ENCODE assay signal across 2 cellular contexts in the genomic region with DNA sequence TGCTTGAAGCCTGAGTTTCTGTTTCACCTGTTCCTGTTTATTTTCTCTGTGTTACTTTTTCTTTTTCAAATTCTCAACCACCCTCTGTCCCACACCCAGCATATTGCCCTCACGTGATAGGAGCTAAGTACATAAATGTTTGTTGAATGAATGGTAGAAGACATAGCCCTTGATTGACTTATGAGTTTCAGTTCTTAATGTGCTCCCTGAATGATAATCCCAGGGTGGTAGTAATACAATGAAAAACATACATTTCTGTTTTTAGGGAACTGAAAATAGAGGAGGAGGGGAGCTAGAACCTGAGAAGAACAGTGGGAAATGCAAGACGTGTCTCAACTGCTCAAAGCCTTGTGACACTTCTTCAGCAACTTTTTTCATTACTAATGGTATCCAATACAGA.
TF ChIP-seq lines count a peak whose summit lies in the region.

No MANE protein-coding gene starts in this region.

TF ChIP-seq in GM23338, 12 proteins besides CTCF, POLR2A, EP300 and RAD21 (continued from another document):
- TF ChIP-seq ZNF331 (CRISPR knock-in tag; IDR thresholded peaks at IDR 0.05; ENCODE audit: low read depth): no peak
- TF ChIP-seq, protein P1, sequence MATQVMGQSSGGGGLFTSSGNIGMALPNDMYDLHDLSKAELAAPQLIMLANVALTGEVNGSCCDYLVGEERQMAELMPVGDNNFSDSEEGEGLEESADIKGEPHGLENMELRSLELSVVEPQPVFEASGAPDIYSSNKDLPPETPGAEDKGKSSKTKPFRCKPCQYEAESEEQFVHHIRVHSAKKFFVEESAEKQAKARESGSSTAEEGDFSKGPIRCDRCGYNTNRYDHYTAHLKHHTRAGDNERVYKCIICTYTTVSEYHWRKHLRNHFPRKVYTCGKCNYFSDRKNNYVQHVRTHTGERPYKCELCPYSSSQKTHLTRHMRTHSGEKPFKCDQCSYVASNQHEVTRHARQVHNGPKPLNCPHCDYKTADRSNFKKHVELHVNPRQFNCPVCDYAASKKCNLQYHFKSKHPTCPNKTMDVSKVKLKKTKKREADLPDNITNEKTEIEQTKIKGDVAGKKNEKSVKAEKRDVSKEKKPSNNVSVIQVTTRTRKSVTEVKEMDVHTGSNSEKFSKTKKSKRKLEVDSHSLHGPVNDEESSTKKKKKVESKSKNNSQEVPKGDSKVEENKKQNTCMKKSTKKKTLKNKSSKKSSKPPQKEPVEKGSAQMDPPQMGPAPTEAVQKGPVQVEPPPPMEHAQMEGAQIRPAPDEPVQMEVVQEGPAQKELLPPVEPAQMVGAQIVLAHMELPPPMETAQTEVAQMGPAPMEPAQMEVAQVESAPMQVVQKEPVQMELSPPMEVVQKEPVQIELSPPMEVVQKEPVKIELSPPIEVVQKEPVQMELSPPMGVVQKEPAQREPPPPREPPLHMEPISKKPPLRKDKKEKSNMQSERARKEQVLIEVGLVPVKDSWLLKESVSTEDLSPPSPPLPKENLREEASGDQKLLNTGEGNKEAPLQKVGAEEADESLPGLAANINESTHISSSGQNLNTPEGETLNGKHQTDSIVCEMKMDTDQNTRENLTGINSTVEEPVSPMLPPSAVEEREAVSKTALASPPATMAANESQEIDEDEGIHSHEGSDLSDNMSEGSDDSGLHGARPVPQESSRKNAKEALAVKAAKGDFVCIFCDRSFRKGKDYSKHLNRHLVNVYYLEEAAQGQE (IDR thresholded peaks at IDR 0.05; ENCODE audit: unreplicated experiment): no peak
- no peak for TF ChIP-seq ZNF114 (CRISPR knock-in tag; IDR thresholded peaks at IDR 0.05)
- TF ChIP-seq, protein P2, sequence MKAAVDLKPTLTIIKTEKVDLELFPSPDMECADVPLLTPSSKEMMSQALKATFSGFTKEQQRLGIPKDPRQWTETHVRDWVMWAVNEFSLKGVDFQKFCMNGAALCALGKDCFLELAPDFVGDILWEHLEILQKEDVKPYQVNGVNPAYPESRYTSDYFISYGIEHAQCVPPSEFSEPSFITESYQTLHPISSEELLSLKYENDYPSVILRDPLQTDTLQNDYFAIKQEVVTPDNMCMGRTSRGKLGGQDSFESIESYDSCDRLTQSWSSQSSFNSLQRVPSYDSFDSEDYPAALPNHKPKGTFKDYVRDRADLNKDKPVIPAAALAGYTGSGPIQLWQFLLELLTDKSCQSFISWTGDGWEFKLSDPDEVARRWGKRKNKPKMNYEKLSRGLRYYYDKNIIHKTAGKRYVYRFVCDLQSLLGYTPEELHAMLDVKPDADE (IDR thresholded peaks at IDR 0.05): no peak
- TF ChIP-seq POLR2AphosphoS5 (IDR thresholded peaks at IDR 0.05; ENCODE audit: low read depth): no peak
- TF ChIP-seq CREB1 (CRISPR knock-in tag; IDR thresholded peaks at IDR 0.05; ENCODE audit: low read depth): no peak
- TF ChIP-seq EZH2phosphoT487 (IDR thresholded peaks at IDR 0.05; ENCODE audit: unreplicated experiment): no peak
- TF ChIP-seq, protein P3, sequence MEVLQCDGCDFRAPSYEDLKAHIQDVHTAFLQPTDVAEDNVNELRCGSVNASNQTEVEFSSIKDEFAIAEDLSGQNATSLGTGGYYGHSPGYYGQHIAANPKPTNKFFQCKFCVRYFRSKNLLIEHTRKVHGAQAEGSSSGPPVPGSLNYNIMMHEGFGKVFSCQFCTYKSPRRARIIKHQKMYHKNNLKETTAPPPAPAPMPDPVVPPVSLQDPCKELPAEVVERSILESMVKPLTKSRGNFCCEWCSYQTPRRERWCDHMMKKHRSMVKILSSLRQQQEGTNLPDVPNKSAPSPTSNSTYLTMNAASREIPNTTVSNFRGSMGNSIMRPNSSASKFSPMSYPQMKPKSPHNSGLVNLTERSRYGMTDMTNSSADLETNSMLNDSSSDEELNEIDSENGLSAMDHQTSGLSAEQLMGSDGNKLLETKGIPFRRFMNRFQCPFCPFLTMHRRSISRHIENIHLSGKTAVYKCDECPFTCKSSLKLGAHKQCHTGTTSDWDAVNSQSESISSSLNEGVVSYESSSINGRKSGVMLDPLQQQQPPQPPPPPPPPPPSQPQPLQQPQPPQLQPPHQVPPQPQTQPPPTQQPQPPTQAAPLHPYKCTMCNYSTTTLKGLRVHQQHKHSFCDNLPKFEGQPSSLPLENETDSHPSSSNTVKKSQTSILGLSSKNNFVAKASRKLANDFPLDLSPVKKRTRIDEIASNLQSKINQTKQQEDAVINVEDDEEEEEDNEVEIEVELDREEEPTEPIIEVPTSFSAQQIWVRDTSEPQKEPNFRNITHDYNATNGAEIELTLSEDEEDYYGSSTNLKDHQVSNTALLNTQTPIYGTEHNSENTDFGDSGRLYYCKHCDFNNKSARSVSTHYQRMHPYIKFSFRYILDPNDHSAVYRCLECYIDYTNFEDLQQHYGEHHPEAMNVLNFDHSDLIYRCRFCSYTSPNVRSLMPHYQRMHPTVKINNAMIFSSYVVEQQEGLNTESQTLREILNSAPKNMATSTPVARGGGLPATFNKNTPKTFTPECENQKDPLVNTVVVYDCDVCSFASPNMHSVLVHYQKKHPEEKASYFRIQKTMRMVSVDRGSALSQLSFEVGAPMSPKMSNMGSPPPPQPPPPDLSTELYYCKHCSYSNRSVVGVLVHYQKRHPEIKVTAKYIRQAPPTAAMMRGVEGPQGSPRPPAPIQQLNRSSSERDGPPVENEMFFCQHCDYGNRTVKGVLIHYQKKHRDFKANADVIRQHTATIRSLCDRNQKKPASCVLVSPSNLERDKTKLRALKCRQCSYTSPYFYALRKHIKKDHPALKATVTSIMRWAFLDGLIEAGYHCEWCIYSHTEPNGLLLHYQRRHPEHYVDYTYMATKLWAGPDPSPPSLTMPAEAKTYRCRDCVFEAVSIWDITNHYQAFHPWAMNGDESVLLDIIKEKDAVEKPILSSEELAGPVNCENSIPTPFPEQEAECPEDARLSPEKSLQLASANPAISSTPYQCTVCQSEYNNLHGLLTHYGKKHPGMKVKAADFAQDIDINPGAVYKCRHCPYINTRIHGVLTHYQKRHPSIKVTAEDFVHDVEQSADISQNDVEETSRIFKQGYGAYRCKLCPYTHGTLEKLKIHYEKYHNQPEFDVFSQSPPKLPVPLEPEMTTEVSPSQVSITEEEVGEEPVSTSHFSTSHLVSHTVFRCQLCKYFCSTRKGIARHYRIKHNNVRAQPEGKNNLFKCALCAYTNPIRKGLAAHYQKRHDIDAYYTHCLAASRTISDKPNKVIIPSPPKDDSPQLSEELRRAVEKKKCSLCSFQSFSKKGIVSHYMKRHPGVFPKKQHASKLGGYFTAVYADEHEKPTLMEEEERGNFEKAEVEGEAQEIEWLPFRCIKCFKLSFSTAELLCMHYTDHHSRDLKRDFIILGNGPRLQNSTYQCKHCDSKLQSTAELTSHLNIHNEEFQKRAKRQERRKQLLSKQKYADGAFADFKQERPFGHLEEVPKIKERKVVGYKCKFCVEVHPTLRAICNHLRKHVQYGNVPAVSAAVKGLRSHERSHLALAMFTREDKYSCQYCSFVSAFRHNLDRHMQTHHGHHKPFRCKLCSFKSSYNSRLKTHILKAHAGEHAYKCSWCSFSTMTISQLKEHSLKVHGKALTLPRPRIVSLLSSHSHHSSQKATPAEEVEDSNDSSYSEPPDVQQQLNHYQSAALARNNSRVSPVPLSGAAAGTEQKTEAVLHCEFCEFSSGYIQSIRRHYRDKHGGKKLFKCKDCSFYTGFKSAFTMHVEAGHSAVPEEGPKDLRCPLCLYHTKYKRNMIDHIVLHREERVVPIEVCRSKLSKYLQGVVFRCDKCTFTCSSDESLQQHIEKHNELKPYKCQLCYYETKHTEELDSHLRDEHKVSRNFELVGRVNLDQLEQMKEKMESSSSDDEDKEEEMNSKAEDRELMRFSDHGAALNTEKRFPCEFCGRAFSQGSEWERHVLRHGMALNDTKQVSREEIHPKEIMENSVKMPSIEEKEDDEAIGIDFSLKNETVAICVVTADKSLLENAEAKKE (CRISPR knock-in tag; IDR thresholded peaks at IDR 0.05): no peak
- no peak for TF ChIP-seq STAT1 (IDR thresholded peaks at IDR 0.05; ENCODE audit: unreplicated experiment)

TF ChIP-seq in GM12878, 131 proteins besides CTCF, POLR2A, EP300 and RAD21 (continued from another document and continues in another):
- TF ChIP-seq BHLHE40 (IDR thresholded peaks at IDR 0.05; ENCODE audit: borderline replicate concordance in 1 of 2, low read depth in 2 of 2, low read length in 1 of 2) (peak; percentile 43 to 70; a peak in 3 of 4 replicates), IKZF1 (conservative IDR thresholded peaks at IDR 0.05) (0 out of 2 replicates have a peak, but pooled peaks have one; percentile 31), PAX8 (IDR thresholded peaks at IDR 0.05) (no peak), ZBED1 (IDR thresholded peaks at IDR 0.05; ENCODE audit: borderline replicate concordance) (no peak), RAD51 (IDR thresholded peaks at IDR 0.05) (peak; percentile 71), SUZ12 (IDR thresholded peaks at IDR 0.05; ENCODE audit: unreplicated experiment) (no peak), NFYA (IDR thresholded peaks at IDR 0.05; ENCODE audit: borderline replicate concordance, low read depth, low read length) (no peak), MTA2 (IDR thresholded peaks at IDR 0.05; ENCODE audit: low read depth) (peak; percentile 48; the same call in 1 of the 2 replicates), STAT1 (conservative IDR thresholded peaks at IDR 0.05) (no peak), EGR1 (IDR thresholded peaks at IDR 0.05; ENCODE audit: borderline replicate concordance in 1 of 2, low read depth in 2 of 2, low read length in 2 of 2) (no peak), NR2F1 (conservative IDR thresholded peaks at IDR 0.05) (no peak), NR2C2 (IDR thresholded peaks at IDR 0.05; ENCODE audit: borderline replicate concordance, control insufficient read depth, insufficient read length, low read depth) (no peak), POU2F2 (IDR thresholded peaks at IDR 0.05; ENCODE audit: borderline replicate concordance, low read depth, low read length) (no peak), EZH2 (IDR thresholded peaks at IDR 0.05; ENCODE audit: borderline replicate concordance, control insufficient read depth, low read depth, low read length) (no peak), ZNF24 (IDR thresholded peaks at IDR 0.05) (no peak)
- TF ChIP-seq, protein P4, sequence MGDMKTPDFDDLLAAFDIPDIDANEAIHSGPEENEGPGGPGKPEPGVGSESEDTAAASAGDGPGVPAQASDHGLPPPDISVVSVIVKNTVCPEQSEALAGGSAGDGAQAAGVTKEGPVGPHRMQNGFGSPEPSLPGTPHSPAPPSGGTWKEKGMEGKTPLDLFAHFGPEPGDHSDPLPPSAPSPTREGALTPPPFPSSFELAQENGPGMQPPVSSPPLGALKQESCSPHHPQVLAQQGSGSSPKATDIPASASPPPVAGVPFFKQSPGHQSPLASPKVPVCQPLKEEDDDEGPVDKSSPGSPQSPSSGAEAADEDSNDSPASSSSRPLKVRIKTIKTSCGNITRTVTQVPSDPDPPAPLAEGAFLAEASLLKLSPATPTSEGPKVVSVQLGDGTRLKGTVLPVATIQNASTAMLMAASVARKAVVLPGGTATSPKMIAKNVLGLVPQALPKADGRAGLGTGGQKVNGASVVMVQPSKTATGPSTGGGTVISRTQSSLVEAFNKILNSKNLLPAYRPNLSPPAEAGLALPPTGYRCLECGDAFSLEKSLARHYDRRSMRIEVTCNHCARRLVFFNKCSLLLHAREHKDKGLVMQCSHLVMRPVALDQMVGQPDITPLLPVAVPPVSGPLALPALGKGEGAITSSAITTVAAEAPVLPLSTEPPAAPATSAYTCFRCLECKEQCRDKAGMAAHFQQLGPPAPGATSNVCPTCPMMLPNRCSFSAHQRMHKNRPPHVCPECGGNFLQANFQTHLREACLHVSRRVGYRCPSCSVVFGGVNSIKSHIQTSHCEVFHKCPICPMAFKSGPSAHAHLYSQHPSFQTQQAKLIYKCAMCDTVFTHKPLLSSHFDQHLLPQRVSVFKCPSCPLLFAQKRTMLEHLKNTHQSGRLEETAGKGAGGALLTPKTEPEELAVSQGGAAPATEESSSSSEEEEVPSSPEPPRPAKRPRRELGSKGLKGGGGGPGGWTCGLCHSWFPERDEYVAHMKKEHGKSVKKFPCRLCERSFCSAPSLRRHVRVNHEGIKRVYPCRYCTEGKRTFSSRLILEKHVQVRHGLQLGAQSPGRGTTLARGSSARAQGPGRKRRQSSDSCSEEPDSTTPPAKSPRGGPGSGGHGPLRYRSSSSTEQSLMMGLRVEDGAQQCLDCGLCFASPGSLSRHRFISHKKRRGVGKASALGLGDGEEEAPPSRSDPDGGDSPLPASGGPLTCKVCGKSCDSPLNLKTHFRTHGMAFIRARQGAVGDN (IDR thresholded peaks at IDR 0.05): no peak
- TF ChIP-seq, protein P5, sequence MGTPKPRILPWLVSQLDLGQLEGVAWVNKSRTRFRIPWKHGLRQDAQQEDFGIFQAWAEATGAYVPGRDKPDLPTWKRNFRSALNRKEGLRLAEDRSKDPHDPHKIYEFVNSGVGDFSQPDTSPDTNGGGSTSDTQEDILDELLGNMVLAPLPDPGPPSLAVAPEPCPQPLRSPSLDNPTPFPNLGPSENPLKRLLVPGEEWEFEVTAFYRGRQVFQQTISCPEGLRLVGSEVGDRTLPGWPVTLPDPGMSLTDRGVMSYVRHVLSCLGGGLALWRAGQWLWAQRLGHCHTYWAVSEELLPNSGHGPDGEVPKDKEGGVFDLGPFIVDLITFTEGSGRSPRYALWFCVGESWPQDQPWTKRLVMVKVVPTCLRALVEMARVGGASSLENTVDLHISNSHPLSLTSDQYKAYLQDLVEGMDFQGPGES (IDR thresholded peaks at IDR 0.05): no peak
- TF ChIP-seq, protein P6, sequence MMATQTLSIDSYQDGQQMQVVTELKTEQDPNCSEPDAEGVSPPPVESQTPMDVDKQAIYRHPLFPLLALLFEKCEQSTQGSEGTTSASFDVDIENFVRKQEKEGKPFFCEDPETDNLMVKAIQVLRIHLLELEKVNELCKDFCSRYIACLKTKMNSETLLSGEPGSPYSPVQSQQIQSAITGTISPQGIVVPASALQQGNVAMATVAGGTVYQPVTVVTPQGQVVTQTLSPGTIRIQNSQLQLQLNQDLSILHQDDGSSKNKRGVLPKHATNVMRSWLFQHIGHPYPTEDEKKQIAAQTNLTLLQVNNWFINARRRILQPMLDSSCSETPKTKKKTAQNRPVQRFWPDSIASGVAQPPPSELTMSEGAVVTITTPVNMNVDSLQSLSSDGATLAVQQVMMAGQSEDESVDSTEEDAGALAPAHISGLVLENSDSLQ (IDR thresholded peaks at IDR 0.05): 0 out of 2 replicates have a peak, but pooled peaks have one; percentile 14
- TF ChIP-seq, protein P7, sequence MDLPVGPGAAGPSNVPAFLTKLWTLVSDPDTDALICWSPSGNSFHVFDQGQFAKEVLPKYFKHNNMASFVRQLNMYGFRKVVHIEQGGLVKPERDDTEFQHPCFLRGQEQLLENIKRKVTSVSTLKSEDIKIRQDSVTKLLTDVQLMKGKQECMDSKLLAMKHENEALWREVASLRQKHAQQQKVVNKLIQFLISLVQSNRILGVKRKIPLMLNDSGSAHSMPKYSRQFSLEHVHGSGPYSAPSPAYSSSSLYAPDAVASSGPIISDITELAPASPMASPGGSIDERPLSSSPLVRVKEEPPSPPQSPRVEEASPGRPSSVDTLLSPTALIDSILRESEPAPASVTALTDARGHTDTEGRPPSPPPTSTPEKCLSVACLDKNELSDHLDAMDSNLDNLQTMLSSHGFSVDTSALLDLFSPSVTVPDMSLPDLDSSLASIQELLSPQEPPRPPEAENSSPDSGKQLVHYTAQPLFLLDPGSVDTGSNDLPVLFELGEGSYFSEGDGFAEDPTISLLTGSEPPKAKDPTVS (IDR thresholded peaks at IDR 0.05; ENCODE audit: low read depth, low read length): no peak
- TF ChIP-seq, protein P8, sequence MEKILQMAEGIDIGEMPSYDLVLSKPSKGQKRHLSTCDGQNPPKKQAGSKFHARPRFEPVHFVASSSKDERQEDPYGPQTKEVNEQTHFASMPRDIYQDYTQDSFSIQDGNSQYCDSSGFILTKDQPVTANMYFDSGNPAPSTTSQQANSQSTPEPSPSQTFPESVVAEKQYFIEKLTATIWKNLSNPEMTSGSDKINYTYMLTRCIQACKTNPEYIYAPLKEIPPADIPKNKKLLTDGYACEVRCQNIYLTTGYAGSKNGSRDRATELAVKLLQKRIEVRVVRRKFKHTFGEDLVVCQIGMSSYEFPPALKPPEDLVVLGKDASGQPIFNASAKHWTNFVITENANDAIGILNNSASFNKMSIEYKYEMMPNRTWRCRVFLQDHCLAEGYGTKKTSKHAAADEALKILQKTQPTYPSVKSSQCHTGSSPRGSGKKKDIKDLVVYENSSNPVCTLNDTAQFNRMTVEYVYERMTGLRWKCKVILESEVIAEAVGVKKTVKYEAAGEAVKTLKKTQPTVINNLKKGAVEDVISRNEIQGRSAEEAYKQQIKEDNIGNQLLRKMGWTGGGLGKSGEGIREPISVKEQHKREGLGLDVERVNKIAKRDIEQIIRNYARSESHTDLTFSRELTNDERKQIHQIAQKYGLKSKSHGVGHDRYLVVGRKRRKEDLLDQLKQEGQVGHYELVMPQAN (conservative IDR thresholded peaks at IDR 0.05): no peak
